9 cellular contexts compared by ENCODE assay signal in genomic region chr6:73310503-73310845, GRCh38. TPM values are rescaled to one million over a fixed set of nuclear protein-coding genes. Genes with fewer than 3 reads are reported as not detected.
DNase-seq lines count a peak whose midpoint lies in the region; ATAC-seq and TF ChIP-seq lines count a peak whose summit lies in the region.
"Not testable (repeated sequence)": the region's sequence is repeated elsewhere in the genome, so short reads cannot be mapped to it uniquely, and the experiment has no call there.
"Had no signal": no experiment of that assay in that cellular context is flagged by ENCODE, and none has a peak within 500 bp of the region (broad histone marks: within the 10 kb centered on the region; RNA-seq: fewer than 3 reads in every experiment).

No MANE protein-coding gene starts in this region.

- 8 to 13% methylated on average over 4 of the region's 4 CpGs for WGBS in lung, 2 donors
- WGBS in prostate gland: 12% methylated on average over 4 of the region's 4 CpGs

- peaks cover 16% of the 10 kb centered on the region for H3K36me3 Mint-ChIP-seq in Calu3 (ENCODE audit: insufficient read depth, unreplicated experiment)
- H3K36me3 Mint-ChIP-seq in activated B cell treated with CpG ODN at 0.5 μM for 24 hours (ENCODE audit: low read depth); type B pancreatic cell: not testable (repeated sequence)
- peaks cover 33% of the 10 kb centered on the region for H3K36me3 Mint-ChIP-seq in brain

- H3K9ac ChIP-seq in KMS-11: peak overlapping the region; percentile 93
- peak overlapping the region; percentile 76 for H3K9ac ChIP-seq in fibroblast of lung (ENCODE audit: insufficient read depth, low read length)

- H2AFZ ChIP-seq in KMS-11 (ENCODE audit: low read depth): peak overlapping the region; percentile 99
- peak overlapping the region; percentile 99 for H2AFZ ChIP-seq in fibroblast of lung (ENCODE audit: low read length)

- not testable (repeated sequence) for DNase-seq in Calu3; activated B cell treated with CpG ODN at 0.5 μM for 24 hours; fibroblast of lung (ENCODE audit: low read depth in 2 of 2); lung (ENCODE audit: low spot score); prostate gland (ENCODE audit: low spot score); type B pancreatic cell (ENCODE audit: extremely low spot score, unreplicated experiment)

- H4K20me1 ChIP-seq in KMS-11 (ENCODE audit: insufficient read depth); fibroblast of lung (ENCODE audit: control insufficient read depth, extremely low read depth, insufficient read depth, low read length): not testable (repeated sequence)

- not testable (repeated sequence) for H3K27me3 ChIP-seq in KMS-11 (ENCODE audit: insufficient read depth, low read depth); fibroblast of lung (ENCODE audit: control insufficient read depth, insufficient read depth, low read length); lung (ENCODE audit: control insufficient read depth, insufficient read depth); prostate gland (replicated peaks; ENCODE audit: insufficient read depth)

- not testable (repeated sequence) for BruUV-seq in Calu3 (replicated peaks; lab: Mats Ljungman, UMichigan)

- H3K9me3 ChIP-seq in fibroblast of lung (ENCODE audit: control insufficient read depth, insufficient read depth, low read depth, low read length); lung (ENCODE audit: control insufficient read depth in 2 of 2, insufficient read depth in 1 of 2, low read length in 1 of 2); prostate gland: not testable (repeated sequence)

- intact Hi-C loops in Calu3 (cut with micrococcal nuclease; ENCODE audit: unreplicated experiment); prostate gland (cut with DNase I): not testable (repeated sequence)
- intact Hi-C loops in activated B cell treated with CpG ODN at 0.5 μM for 24 hours (cut with micrococcal nuclease): loop anchor here (1.0 to 5.0 kb wide), 7 partner anchors 16 to 1932 kb away; partner anchors contain the start of genes COX7A2, KCNQ5, KHDC1 and SLC17A5

- peak overlapping the region; percentile 65 for H3K27ac Mint-ChIP-seq in Calu3 (ENCODE audit: unreplicated experiment)
- peak overlapping the region; percentile 87 for H3K27ac Mint-ChIP-seq in activated B cell treated with CpG ODN at 0.5 μM for 24 hours
- H3K27ac Mint-ChIP-seq in brain: peak overlapping the region in 1 of 5 experiments; percentile 89
- H3K27ac Mint-ChIP-seq in type B pancreatic cell: peak overlapping the region; percentile 78

- CTCF ChIA-PET in Calu3 (lab: Charles Lee); activated B cell treated with CpG ODN at 0.5 μM for 24 hours (lab: Charles Lee): not testable (repeated sequence)

- not testable (repeated sequence) for TF ChIP-seq POLR2A in prostate gland (IDR thresholded peaks at IDR 0.05)

- not testable (repeated sequence) for H3K27me3 Mint-ChIP-seq in Calu3 (ENCODE audit: unreplicated experiment)
- H3K27me3 Mint-ChIP-seq in activated B cell treated with CpG ODN at 0.5 μM for 24 hours (peaks cover 13% of the 10 kb centered on the region), brain (peaks cover 16% of the 10 kb centered on the region), type B pancreatic cell (peaks cover 21% of the 10 kb centered on the region)

- not testable (repeated sequence) for H3K36me3 ChIP-seq in KMS-11 (ENCODE audit: insufficient read depth); fibroblast of lung (ENCODE audit: control insufficient read depth, insufficient read depth, low read length); lung (ENCODE audit: control insufficient read depth in 2 of 2, insufficient read depth in 2 of 2, low read length in 2 of 2); prostate gland

- TF ChIP-seq CTCF in Calu3 (IDR thresholded peaks at IDR 0.05; ENCODE audit: unreplicated experiment); KMS-11 (conservative IDR thresholded peaks at IDR 0.05; ENCODE audit: low read depth, low read length); activated B cell treated with CpG ODN at 0.5 μM for 24 hours (IDR thresholded peaks at IDR 0.05); fibroblast of lung (conservative IDR thresholded peaks at IDR 0.05 in 1 of 2, IDR thresholded peaks at IDR 0.05 in 1 of 2; ENCODE audit: low read depth in 1 of 2, low read length in 2 of 2); lung (IDR thresholded peaks at IDR 0.05; ENCODE audit: control extremely low read depth, extremely low read depth); prostate gland (IDR thresholded peaks at IDR 0.05): not testable (repeated sequence)
- TF ChIP-seq CTCF in brain (conservative IDR thresholded peaks at IDR 0.05) (peak in 1 of 2 experiments; percentile 2), type B pancreatic cell (conservative IDR thresholded peaks at IDR 0.05) (peak; percentile 1)

- peaks cover 30% of the 10 kb centered on the region for H3K79me2 ChIP-seq in KMS-11 (ENCODE audit: insufficient read depth, low read depth)
- H3K79me2 ChIP-seq in fibroblast of lung (ENCODE audit: control insufficient read depth, insufficient read depth, low read length): not testable (repeated sequence)

- H3K4me2 ChIP-seq in KMS-11: peak overlapping the region; percentile 93
- peak overlapping the region; percentile 73 for H3K4me2 ChIP-seq in fibroblast of lung (ENCODE audit: extremely low read depth, insufficient read depth, low read length)

- POLR2A ChIA-PET in activated B cell treated with CpG ODN at 0.5 μM for 24 hours (lab: Charles Lee): not testable (repeated sequence)

- peak overlapping the region; percentile 78 for H3K27ac ChIP-seq in KMS-11
- peak overlapping the region; percentile 79 for H3K27ac ChIP-seq in fibroblast of lung (ENCODE audit: insufficient read depth, low read length)
- H3K27ac ChIP-seq in lung (ENCODE audit: low read depth in 1 of 2, low read length in 1 of 2): not testable (repeated sequence)
- peak overlapping the region in 1 of 2 donors; percentile 35 for H3K27ac ChIP-seq in prostate gland

- H3K4me3 Mint-ChIP-seq in Calu3 (ENCODE audit: low read depth, unreplicated experiment) (peak overlapping the region; percentile 84), activated B cell treated with CpG ODN at 0.5 μM for 24 hours (peak overlapping the region; percentile 97), brain (peak overlapping the region; percentile 81 to 95 (median 89)), type B pancreatic cell (peak overlapping the region; percentile 95)

- H3K4me1 Mint-ChIP-seq in Calu3 (ENCODE audit: low read depth, unreplicated experiment) (peaks cover 13% of the 10 kb centered on the region), activated B cell treated with CpG ODN at 0.5 μM for 24 hours (peaks cover 18% of the 10 kb centered on the region), type B pancreatic cell (ENCODE audit: unreplicated experiment) (peaks cover 15% of the 10 kb centered on the region)
- not testable (repeated sequence) for H3K4me1 Mint-ChIP-seq in brain

- H3K4me1 ChIP-seq in KMS-11 (ENCODE audit: low read depth, poor library complexity, severe bottlenecking): peaks cover 25% of the 10 kb centered on the region
- H3K4me1 ChIP-seq in fibroblast of lung (ENCODE audit: control insufficient read depth, extremely low read depth, insufficient read depth, low read length); lung (ENCODE audit: control insufficient read depth in 2 of 2, insufficient read depth in 2 of 2, low read length in 2 of 2); prostate gland (replicated peaks): not testable (repeated sequence)

- not testable (repeated sequence) for ATAC-seq in activated B cell treated with CpG ODN at 0.5 μM for 24 hours (ENCODE audit: low read depth); lung (ENCODE audit: insufficient read depth, low FRiP score)

- not testable (repeated sequence) for H3K9me3 Mint-ChIP-seq in Calu3 (ENCODE audit: low read depth, unreplicated experiment); activated B cell treated with CpG ODN at 0.5 μM for 24 hours; type B pancreatic cell
- peaks cover 13 to 53% (median 43%) of the 10 kb centered on the region in 5 experiments for H3K9me3 Mint-ChIP-seq in brain

- not testable (repeated sequence) for H3K4me3 ChIP-seq in KMS-11 (IDR thresholded peaks at IDR 0.05; ENCODE audit: insufficient read depth, low read depth, low read length)
- H3K4me3 ChIP-seq in fibroblast of lung (replicated peaks in 1 of 4; ENCODE audit: control extremely low read depth in 1 of 4, insufficient read depth in 1 of 4, low read depth in 3 of 4, low read length in 4 of 4) (peak overlapping the region; percentile 63 to 87 (median 77)), lung (peak overlapping the region; percentile 58), prostate gland (peak overlapping the region; percentile 41 to 50)

RNA-seq across cellular contexts. Expression of gene DPPA5, which starts 43.6 kb away (rescaled TPM):
- total RNA-seq in Calu3 (2022): not detected in 2 replicates
- not detected in 2 replicates for total RNA-seq in activated B cell treated with CpG ODN at 0.5 μM for 24 hours
- not detected for polyA plus RNA-seq in brain (ENCODE audit: insufficient read depth, low read depth, low replicate concordance)
- total RNA-seq in fibroblast of lung: not detected in 2 replicates
- not detected in 2 replicates for polyA plus RNA-seq in fibroblast of lung
- polyA plus RNA-seq in fibroblast of lung (2012): not detected in 2 replicates
- polyA minus RNA-seq in fibroblast of lung (ENCODE audit: low replicate concordance): not detected in 2 replicates
- not detected for total RNA-seq in lung
- not detected for polyA plus RNA-seq in lung
- 1 to 10 TPM in 1 of 2 donors, not detected in 1; 4.1 TPM for total RNA-seq in prostate gland
- not detected in 2 replicates for total RNA-seq in type B pancreatic cell (ENCODE audit: low replicate concordance)
- total RNA-seq: HT-29 had no signal

RNA-seq across cellular contexts. Expression of gene KHDC1, which starts 47.5 kb away (rescaled TPM):
- total RNA-seq in Calu3 (2022): 4.9 and 5.0 TPM in 2 replicates
- total RNA-seq in activated B cell treated with CpG ODN at 0.5 μM for 24 hours: 2.4 and 2.7 TPM in 2 replicates
- 16.1 TPM for polyA plus RNA-seq in brain (ENCODE audit: insufficient read depth, low read depth, low replicate concordance)
- total RNA-seq in fibroblast of lung: 5.1 and 5.6 TPM in 2 replicates
- polyA plus RNA-seq in fibroblast of lung: 5.3 and 7.0 TPM in 2 replicates
- 4.6 and 6.6 TPM in 2 replicates for polyA plus RNA-seq in fibroblast of lung (2012)
- 11.7 and 13.4 TPM in 2 replicates for polyA minus RNA-seq in fibroblast of lung (ENCODE audit: low replicate concordance)
- total RNA-seq in lung: 1 to 10 TPM; 3.0 to 3.5 TPM
- polyA plus RNA-seq in lung: 1 to 10 TPM; 1.3 to 1.9 TPM
- total RNA-seq in prostate gland: 1 to 10 TPM; 4.1 to 4.2 TPM
- 2.0 and 5.3 TPM in 2 replicates for total RNA-seq in type B pancreatic cell (ENCODE audit: low replicate concordance)
- total RNA-seq: HT-29 had no signal

RNA-seq across cellular contexts. Expression of gene KHDC3L, which starts 52.0 kb away (rescaled TPM):
- not detected in 2 replicates for total RNA-seq in Calu3 (2022)
- total RNA-seq in activated B cell treated with CpG ODN at 0.5 μM for 24 hours: not detected in 2 replicates
- not detected for polyA plus RNA-seq in brain (ENCODE audit: insufficient read depth, low read depth, low replicate concordance)
- not detected in 2 replicates for total RNA-seq in fibroblast of lung
- not detected in 2 replicates for polyA plus RNA-seq in fibroblast of lung
- not detected in 2 replicates for polyA plus RNA-seq in fibroblast of lung (2012)
- not detected in 2 replicates for polyA minus RNA-seq in fibroblast of lung (ENCODE audit: low replicate concordance)
- not detected for total RNA-seq in lung
- not detected for polyA plus RNA-seq in lung
- total RNA-seq in prostate gland: not detected
- not detected in 2 replicates for total RNA-seq in type B pancreatic cell (ENCODE audit: low replicate concordance)
- total RNA-seq: HT-29 had no signal

RNA-seq across cellular contexts. Expression of gene OOEP, which starts 59.2 kb away (rescaled TPM):
- total RNA-seq in Calu3 (2022) (7.0 and 7.1 TPM in 2 replicates), activated B cell treated with CpG ODN at 0.5 μM for 24 hours (0.22 TPM in 1 of 2 replicates, not detected in the other), fibroblast of lung (0.17 TPM in 1 of 2 replicates, not detected in the other), lung (under 1 TPM in 1 of 2 donors, not detected in 1; 0.98 TPM), prostate gland (1 to 10 TPM in 1 of 2 donors, not detected in 1; 5.8 TPM), type B pancreatic cell (ENCODE audit: low replicate concordance) (not detected in 2 replicates)
- polyA plus RNA-seq in brain (ENCODE audit: insufficient read depth, low read depth, low replicate concordance) (not detected), fibroblast of lung (0.08 TPM in 1 of 2 replicates, not detected in the other), lung (under 1 TPM; 0.16 to 0.37 TPM)
- 0.41 TPM in 1 of 2 replicates, not detected in the other for polyA plus RNA-seq in fibroblast of lung (2012)
- polyA minus RNA-seq in fibroblast of lung (ENCODE audit: low replicate concordance): not detected in 2 replicates
- total RNA-seq: HT-29 had no signal
